ENCODE assay signal across 1 cellular context in genomic region chr5:103889500-103890209, GRCh38.
A peak's percentile ranks its signal among the peaks of the same experiment; 100 is the strongest.
TF ChIP-seq lines count a peak whose summit lies in the region.

No MANE protein-coding gene starts in this region.

TF ChIP-seq in GM12878, 131 proteins besides CTCF, POLR2A, EP300 and RAD21 (continued from another document):
- TF ChIP-seq IRF3 (IDR thresholded peaks at IDR 0.05), result no peak
- TF ChIP-seq JUNB (IDR thresholded peaks at IDR 0.05), result no peak
- no peak for TF ChIP-seq BHLHE40 (IDR thresholded peaks at IDR 0.05; ENCODE audit: borderline replicate concordance in 1 of 2, low read depth in 2 of 2, low read length in 1 of 2)
- no peak for TF ChIP-seq BRCA1 (IDR thresholded peaks at IDR 0.05; ENCODE audit: low read depth, low read length)
- no peak for TF ChIP-seq ESRRA (IDR thresholded peaks at IDR 0.05; ENCODE audit: low read length)
- no peak for TF ChIP-seq POLR2AphosphoS2 (IDR thresholded peaks at IDR 0.05; ENCODE audit: low read depth, low read length)
- no peak for TF ChIP-seq CEBPB (IDR thresholded peaks at IDR 0.05; ENCODE audit: borderline replicate concordance in 1 of 2, low read depth in 2 of 2, low read length in 2 of 2)
- TF ChIP-seq SMC3 (IDR thresholded peaks at IDR 0.05; ENCODE audit: borderline replicate concordance, low read length), result no peak
- no peak for TF ChIP-seq ZBTB4 (CRISPR knock-in tag; IDR thresholded peaks at IDR 0.05)
- TF ChIP-seq SRF (IDR thresholded peaks at IDR 0.05; ENCODE audit: low read depth in 2 of 2, low read length in 2 of 2), result 0 out of 4 replicates have a peak, but pooled peaks of 1 of the 2 experiments have one; percentile 52
- no peak for TF ChIP-seq CBX3 (IDR thresholded peaks at IDR 0.05; ENCODE audit: borderline replicate concordance, low read depth)
- no peak for TF ChIP-seq PAX8 (IDR thresholded peaks at IDR 0.05)
- TF ChIP-seq ZBTB11 (CRISPR knock-in tag; IDR thresholded peaks at IDR 0.05), result no peak
- TF ChIP-seq KDM1A (IDR thresholded peaks at IDR 0.05; ENCODE audit: borderline replicate concordance), result no peak
- TF ChIP-seq EGR1 (IDR thresholded peaks at IDR 0.05; ENCODE audit: borderline replicate concordance in 1 of 2, low read depth in 2 of 2, low read length in 2 of 2), result no peak
- TF ChIP-seq REST (IDR thresholded peaks at IDR 0.05; ENCODE audit: low read depth, low read length), result no peak
- TF ChIP-seq ATF3 (IDR thresholded peaks at IDR 0.05; ENCODE audit: borderline replicate concordance, extremely low read depth, low read depth, low read length), result no peak
- TF ChIP-seq USF1 (IDR thresholded peaks at IDR 0.05; ENCODE audit: borderline replicate concordance, extremely low read length, insufficient read depth, low read depth, low read length), result no peak
TF ChIP-seq in GM12878: peak in this region for 5.
